Comparison of ENCODE assay signal across 8 cellular contexts in genomic region chr4:183098080-183098722, GRCh38. TPM values are rescaled to one million over a fixed set of nuclear protein-coding genes. Genes with fewer than 3 reads are reported as not detected.
DNase-seq lines count a peak whose midpoint lies in the region; ATAC-seq and TF ChIP-seq lines count a peak whose summit lies in the region.

No MANE protein-coding gene starts in this region.

- intact Hi-C loops in Caco-2 (cut with micrococcal nuclease; ENCODE audit: unreplicated experiment) (loop anchor here (5.0 to 10.0 kb wide), 2 partner anchors 144 to 347 kb away; partner anchors contain the start of gene CDKN2AIP), gastrocnemius medialis (cut with DNase I; ENCODE audit: low total_unique reads) (loop anchor here (5.0 to 10.0 kb wide), 2 partner anchors 181 to 347 kb away; partner anchors contain the start of genes CDKN2AIP and DCTD)

- H3K27ac ChIP-seq in RWPE1 (peak overlapping the region; percentile 95), iPS DF 6.9 (ENCODE audit: low read length) (no peak overlapping the region), gastrocnemius medialis (peak overlapping the region; percentile 79 to 88 (median 85))

- H3K9me3 ChIP-seq in Caco-2 (no peaks in the 10 kb centered on the region), iPS DF 6.9 (ENCODE audit: control insufficient read depth, insufficient read depth, low read length) (no peaks in the 10 kb centered on the region), gastrocnemius medialis (no peaks in the 10 kb centered on the region)

- POLR2A ChIA-PET in Caco-2 (lab: Charles Lee) = interaction anchor here (0.6 to 1.8 kb wide), 11 partner anchors 12 to 729 kb away, joined by 3 to 19 read pairs (median 5); no protein-coding TSS in a partner anchor
- POLR2A ChIA-PET in RWPE1 (lab: Yijun Ruan, JAX; ENCODE audit: low non-redundant PET) = no interaction called here

- H3K36me3 ChIP-seq in Caco-2 (ENCODE audit: control insufficient read depth, insufficient read depth, low read length) = no peaks in the 10 kb centered on the region
- no peaks in the 10 kb centered on the region for H3K36me3 ChIP-seq in iPS DF 6.9 (ENCODE audit: control insufficient read depth, insufficient read depth, low read length)
- no peaks in the 10 kb centered on the region for H3K36me3 ChIP-seq in gastrocnemius medialis

- H3K27ac Mint-ChIP-seq in Caco-2 (ENCODE audit: unreplicated experiment) = peak overlapping the region; percentile 92

- ATAC-seq in gastrocnemius medialis = peak; percentile 46 to 55

- H3K4me3 ChIP-seq in Caco-2 (ENCODE audit: low read depth, low read length) = peak overlapping the region; percentile 82
- H3K4me3 ChIP-seq in astrocyte of the spinal cord (ENCODE audit: low read depth, low read length) = peak overlapping the region; percentile 73
- peak overlapping the region; percentile 91 for H3K4me3 ChIP-seq in iPS DF 6.9 (ENCODE audit: low read length)
- H3K4me3 ChIP-seq in gastrocnemius medialis = peak overlapping the region; percentile 80 to 91 (median 86)

- TF ChIP-seq POLR2A in gastrocnemius medialis (IDR thresholded peaks at IDR 0.05) = no peak

- CTCF ChIA-PET in Caco-2 (lab: Charles Lee) (interaction anchor here (0.6 to 3.1 kb wide), 4 partner anchors 12 to 139 kb away, joined by 4 to 14 read pairs (median 8); no protein-coding TSS in a partner anchor), RWPE1 (lab: Yijun Ruan, JAX) (interaction anchor here (0.6 to 1.5 kb wide), 6 partner anchors 25 to 549 kb away, joined by 3 to 5 read pairs (median 4); no protein-coding TSS in a partner anchor)

- H3K4me1 Mint-ChIP-seq in Caco-2 (ENCODE audit: low read depth, unreplicated experiment) = peaks cover 40% of the 10 kb centered on the region

- DNase-seq in Caco-2 (peak; percentile 53 to 68), HCEC 1CT (peak; percentile 28), RWPE1 (ENCODE audit: low spot score) (peak; percentile 48), astrocyte of the spinal cord (ENCODE audit: low read depth, low spot score) (peak; percentile 45), iPS DF 6.9 (ENCODE audit: low read depth, low spot score) (no peak), gastrocnemius medialis (peak in 1 of 2 donors; percentile 17), NCI-H2196 (lab: John Stamatoyannopoulos, UW; ENCODE audit: unreplicated experiment) (no peak), NCI-H526 treated with DMSO at 0.1 percent for 48 hours (lab: John Stamatoyannopoulos, UW) (no peak)

- in situ Hi-C loops in astrocyte of the spinal cord (cut with HindIII; ENCODE audit: low sequenced_read_pairs) = no loop called here
- in situ Hi-C loops in gastrocnemius medialis (cut with MboI; ENCODE audit: low sequenced_read_pairs in 4 of 4) = no loop called here

- H3K9me3 Mint-ChIP-seq in Caco-2 (ENCODE audit: unreplicated experiment) = no peaks in the 10 kb centered on the region

- H3K36me3 Mint-ChIP-seq in Caco-2 (ENCODE audit: insufficient read depth, unreplicated experiment) = peaks cover 18% of the 10 kb centered on the region

- peak overlapping the region; percentile 83 for H3K4me3 Mint-ChIP-seq in Caco-2 (ENCODE audit: unreplicated experiment)

- H3K27me3 ChIP-seq in Caco-2 (replicated peaks; ENCODE audit: control insufficient read depth, insufficient read depth, low read length) (no peaks in the 10 kb centered on the region), iPS DF 6.9 (ENCODE audit: control insufficient read depth, insufficient read depth, low read length) (no peaks in the 10 kb centered on the region), gastrocnemius medialis (no peaks in the 10 kb centered on the region)

- WGBS in iPS DF 6.9 (ENCODE audit: insufficient coverage, insufficient read length) = no CpG with 5 or more reads among the region's 75 CpGs

- H3K27me3 Mint-ChIP-seq in Caco-2 (ENCODE audit: insufficient read depth, unreplicated experiment) = no peaks in the 10 kb centered on the region

- peaks cover 38% of the 10 kb centered on the region for H3K4me1 ChIP-seq in Caco-2
- no peaks in the 10 kb centered on the region; the same call in 1 of the 2 replicates for H3K4me1 ChIP-seq in iPS DF 6.9 (ENCODE audit: control insufficient read depth, insufficient read depth, low read length)
- peaks cover 13 to 15% of the 10 kb centered on the region in 2 donors for H3K4me1 ChIP-seq in gastrocnemius medialis

- no peak for TF ChIP-seq CTCF in Caco-2 (IDR thresholded peaks at IDR 0.05; ENCODE audit: insufficient read depth in 1 of 2, low read depth in 1 of 2, low read length in 1 of 2, severe bottlenecking in 1 of 2, unreplicated experiment in 1 of 2)
- TF ChIP-seq CTCF in RWPE1 (conservative IDR thresholded peaks at IDR 0.05; ENCODE audit: low read depth) = no peak
- no peak for TF ChIP-seq CTCF in astrocyte of the spinal cord (IDR thresholded peaks at IDR 0.05; ENCODE audit: low read depth, low read length)
- TF ChIP-seq CTCF in gastrocnemius medialis (IDR thresholded peaks at IDR 0.05 in 4 of 5, conservative IDR thresholded peaks at IDR 0.05 in 1 of 5) = no peak

- TSS peak; percentile 52 for BruUV-seq in Caco-2 (replicated peaks; lab: Mats Ljungman, UMichigan)

RNA-seq across cellular contexts. Expression of gene WWC2, which starts 0.9 kb away (rescaled TPM):
- total RNA-seq in Caco-2 (2022) (120 and 126 TPM in 2 replicates), gastrocnemius medialis (10 to 100 TPM in 1 of 4 donors, 1 to 10 TPM in 3; 4.5 to 10.7 (median 8.6) TPM)

Comparison
In these comparisons a context has a peak if more than half of its experiments do, and no peak if none do; other contexts are left out.
1. DNase-seq: peak in Caco-2 (2 of 2), HCEC 1CT (single experiment), RWPE1 (single experiment) and astrocyte of the spinal cord (single experiment); none in iPS DF 6.9 (single experiment), NCI-H2196 (single experiment) and NCI-H526 treated with DMSO at 0.1 percent for 48 hours (single experiment).
2. RNA of gene WWC2, which starts 0.9 kb away (total RNA-seq): 120 to 126 TPM in Caco-2; 4.5 to 10.7 TPM in gastrocnemius medialis; every median in the first group is over 10 times any median in the second.
3. Peak in every context shown above with its lines, with median percentiles within 50 percentile points of each other: H3K4me3 ChIP-seq.